ENCODE assay signal across 8 cellular contexts in the genomic region with DNA sequence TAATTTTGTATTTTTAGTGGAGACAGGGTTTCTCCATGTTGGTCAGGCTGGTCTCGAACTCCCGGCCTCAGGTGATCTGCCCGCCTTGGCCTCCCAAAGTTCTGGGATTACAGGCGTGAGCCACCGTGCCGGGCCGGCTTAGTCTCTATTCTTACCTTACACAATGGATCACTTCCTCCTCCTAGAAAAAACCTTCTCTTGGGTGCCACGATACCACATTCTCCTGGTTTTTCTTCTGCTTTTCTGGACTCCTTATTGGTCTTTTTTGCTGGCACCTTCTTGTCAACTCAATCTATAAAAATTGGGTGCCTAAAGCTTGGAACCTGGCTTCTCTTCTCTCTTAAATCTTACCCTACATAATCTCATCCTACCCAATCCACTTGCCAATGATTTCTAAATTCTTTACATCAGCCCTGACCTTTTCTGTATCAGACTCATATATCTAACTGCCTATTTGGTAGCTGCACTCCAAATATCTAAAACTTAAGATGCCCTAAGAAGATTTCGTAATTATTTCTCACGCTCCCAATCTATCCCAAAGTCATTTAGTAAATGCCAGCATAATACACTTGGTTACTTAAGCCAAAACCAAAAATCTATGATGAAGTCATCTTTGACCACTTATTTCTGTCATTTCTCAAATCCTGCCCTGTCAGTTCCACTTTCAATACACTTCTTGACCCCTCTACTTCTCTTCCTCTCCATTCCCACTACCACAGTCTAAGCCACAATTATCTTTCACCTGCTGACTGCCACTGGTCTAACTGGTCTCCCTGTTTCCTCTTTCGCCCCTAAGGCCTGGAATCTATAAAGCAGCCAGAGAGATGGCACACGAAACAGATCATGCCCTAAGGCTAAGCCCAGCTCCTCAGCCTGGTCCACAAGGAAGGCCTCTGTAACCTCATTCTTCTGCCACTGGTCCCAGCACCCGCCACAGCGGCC. TPM values are rescaled to one million over a fixed set of nuclear protein-coding genes. Genes with fewer than 3 reads are reported as not detected.
A peak's percentile ranks its signal among the peaks of the same experiment; 100 is the strongest.
DNase-seq lines count a peak whose midpoint lies in the region; ATAC-seq and TF ChIP-seq lines count a peak whose summit lies in the region.

No MANE protein-coding gene starts in this region.

- H3K27me3 Mint-ChIP-seq in activated naive CD8-positive, alpha-beta T cell = no peaks in the 10 kb centered on the region

- peak overlapping the region; percentile 90 for H3K27ac Mint-ChIP-seq in activated naive CD8-positive, alpha-beta T cell

- H3K9me3 ChIP-seq in right lobe of liver (no peaks in the 10 kb centered on the region), upper lobe of left lung (no peaks in the 10 kb centered on the region)

- H3K4me3 ChIP-seq in right lobe of liver (peak overlapping the region; percentile 90 to 99 (median 94)), upper lobe of left lung (peak overlapping the region; percentile 78 to 99 (median 88))

- TF ChIP-seq EP300 in upper lobe of left lung (IDR thresholded peaks at IDR 0.05) = no peak

- H3K36me3 ChIP-seq in right lobe of liver (peaks cover 0 to 17% (median 11%) of the 10 kb centered on the region in 4 donors), upper lobe of left lung (peaks cover 0 to 39% (median 22%) of the 10 kb centered on the region in 4 donors)

- TF ChIP-seq CTCF in right lobe of liver (IDR thresholded peaks at IDR 0.05) (no peak), upper lobe of left lung (IDR thresholded peaks at IDR 0.05) (no peak)

- no peak for DNase-seq in right lobe of liver
- no peak for DNase-seq in upper lobe of left lung
- DNase-seq in activated gamma-delta T cell treated with Interleukin-2 at 50 U/mL for 16 hours = no peak

- H3K4me1 Mint-ChIP-seq in activated naive CD8-positive, alpha-beta T cell (ENCODE audit: low read depth) = peaks cover 85% of the 10 kb centered on the region

- ATAC-seq in GM18861 (IDR thresholded peaks at IDR 0.05; ENCODE audit: unreplicated experiment) (peak; percentile 3), HG03135 (IDR thresholded peaks at IDR 0.05; ENCODE audit: unreplicated experiment) (peak; percentile 4), right lobe of liver (no peak), upper lobe of left lung (ENCODE audit: low FRiP score in 2 of 2) (no peak), HG03039 (IDR thresholded peaks at IDR 0.05; ENCODE audit: unreplicated experiment) (no peak), HG02610 (IDR thresholded peaks at IDR 0.05; ENCODE audit: unreplicated experiment) (no peak)

- intact Hi-C loops in right lobe of liver (cut with DNase I) = no loop called here

- H3K4me3 Mint-ChIP-seq in activated naive CD8-positive, alpha-beta T cell = peak overlapping the region; percentile 93

- peaks cover 4% of the 10 kb centered on the region for H3K36me3 Mint-ChIP-seq in activated naive CD8-positive, alpha-beta T cell

- no peaks in the 10 kb centered on the region for H3K9me3 Mint-ChIP-seq in activated naive CD8-positive, alpha-beta T cell (ENCODE audit: low read depth)

- H3K27ac ChIP-seq in right lobe of liver = peak overlapping the region; percentile 87 to 99 (median 94)
- peak overlapping the region; percentile 96 to 100 (median 98) for H3K27ac ChIP-seq in upper lobe of left lung

- TF ChIP-seq POLR2A in right lobe of liver (IDR thresholded peaks at IDR 0.05) = no peak
- no peak for TF ChIP-seq POLR2A in upper lobe of left lung (IDR thresholded peaks at IDR 0.05)

- peaks cover 0 to 25% (median 4%) of the 10 kb centered on the region in 4 donors for H3K4me1 ChIP-seq in right lobe of liver
- H3K4me1 ChIP-seq in upper lobe of left lung = peaks cover 33 to 57% (median 43%) of the 10 kb centered on the region in 4 donors

- H3K27me3 ChIP-seq in right lobe of liver (no peaks in the 10 kb centered on the region), upper lobe of left lung (no peaks in the 10 kb centered on the region)

- WGBS in right lobe of liver (ENCODE audit: insufficient coverage, low coverage, low lambda C conversion rate, missing lambda C conversion rate) = 49% methylated on average over 13 of the region's 14 CpGs
- WGBS in upper lobe of left lung, 2 donors = 46 to 59% methylated on average over 14 of the region's 14 CpGs

RNA-seq across cellular contexts. Expression of gene ELMO2, which starts 43.2 kb away (rescaled TPM):
- 10 to 100 TPM; 14.9 to 22.9 (median 17.4) TPM for total RNA-seq in right lobe of liver
- total RNA-seq in upper lobe of left lung = 100 to 1,000 TPM in 1 of 6 donors, 10 to 100 TPM in 5; 36.4 to 103 (median 46.3) TPM

RNA-seq across cellular contexts. Expression of gene CDH22, which starts 54.9 kb away (rescaled TPM):
- total RNA-seq in right lobe of liver = not detected
- total RNA-seq in upper lobe of left lung = under 1 TPM in 4 of 6 donors, not detected in 2; 0.10 to 0.40 (median 0.24) TPM

Comparison
In these comparisons a context has a peak if more than half of its experiments do, and no peak if none do; other contexts are left out.
1. ATAC-seq: peak in GM18861 (single experiment) and HG03135 (single experiment); none in right lobe of liver (0 of 4), upper lobe of left lung (0 of 2), HG03039 (single experiment) and HG02610 (single experiment).